Comparison of ENCODE assay signal across 1 cellular context in genomic region chr14:45251912-45252311, GRCh38.
A peak's percentile ranks its signal among the peaks of the same experiment; 100 is the strongest.
TF ChIP-seq lines count a peak whose summit lies in the region.

No MANE protein-coding gene starts in this region.

TF ChIP-seq in GM12878, 131 proteins besides CTCF, POLR2A, EP300 and RAD21 (continued from another document):
- TF ChIP-seq PBX3 (IDR thresholded peaks at IDR 0.05; ENCODE audit: insufficient replicate concordance, low read depth, low read length) = no peak
- peak; percentile 69 for TF ChIP-seq JUNB (IDR thresholded peaks at IDR 0.05)
- peak; percentile 20 for TF ChIP-seq MEF2B (IDR thresholded peaks at IDR 0.05; ENCODE audit: partially characterized antibody, poor library complexity, severe bottlenecking)
- no peak for TF ChIP-seq CHD1 (IDR thresholded peaks at IDR 0.05; ENCODE audit: low read depth, low read length)
- peak; percentile 95 for TF ChIP-seq SPI1 (IDR thresholded peaks at IDR 0.05; ENCODE audit: borderline replicate concordance, insufficient read depth, low read depth, low read length)
- TF ChIP-seq TCF3 (IDR thresholded peaks at IDR 0.05; ENCODE audit: borderline replicate concordance, insufficient read depth, low read depth, low read length) = no peak
- TF ChIP-seq, protein P1, sequence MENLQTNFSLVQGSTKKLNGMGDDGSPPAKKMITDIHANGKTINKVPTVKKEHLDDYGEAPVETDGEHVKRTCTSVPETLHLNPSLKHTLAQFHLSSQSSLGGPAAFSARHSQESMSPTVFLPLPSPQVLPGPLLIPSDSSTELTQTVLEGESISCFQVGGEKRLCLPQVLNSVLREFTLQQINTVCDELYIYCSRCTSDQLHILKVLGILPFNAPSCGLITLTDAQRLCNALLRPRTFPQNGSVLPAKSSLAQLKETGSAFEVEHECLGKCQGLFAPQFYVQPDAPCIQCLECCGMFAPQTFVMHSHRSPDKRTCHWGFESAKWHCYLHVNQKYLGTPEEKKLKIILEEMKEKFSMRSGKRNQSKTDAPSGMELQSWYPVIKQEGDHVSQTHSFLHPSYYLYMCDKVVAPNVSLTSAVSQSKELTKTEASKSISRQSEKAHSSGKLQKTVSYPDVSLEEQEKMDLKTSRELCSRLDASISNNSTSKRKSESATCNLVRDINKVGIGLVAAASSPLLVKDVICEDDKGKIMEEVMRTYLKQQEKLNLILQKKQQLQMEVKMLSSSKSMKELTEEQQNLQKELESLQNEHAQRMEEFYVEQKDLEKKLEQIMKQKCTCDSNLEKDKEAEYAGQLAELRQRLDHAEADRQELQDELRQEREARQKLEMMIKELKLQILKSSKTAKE (IDR thresholded peaks at IDR 0.05; ENCODE audit: low read depth, poor library complexity, severe bottlenecking) = peak; percentile 55
- 0 out of 2 replicates have a peak, but pooled peaks have one; percentile 36 for TF ChIP-seq ATF7 (IDR thresholded peaks at IDR 0.05; ENCODE audit: low read depth)
- TF ChIP-seq IKZF1 (conservative IDR thresholded peaks at IDR 0.05) = peak; percentile 37
- TF ChIP-seq EED (IDR thresholded peaks at IDR 0.05; ENCODE audit: low read depth) = 0 out of 2 replicates have a peak, but pooled peaks have one; percentile 28
